1 cellular context compared by ENCODE assay signal in genomic region chr22:46430961-46431838, GRCh38.
TF ChIP-seq lines count a peak whose summit lies in the region.

No MANE protein-coding gene starts in this region.

TF ChIP-seq in HepG2, 621 proteins besides CTCF, POLR2A, EP300 and RAD21 (continued from another document and continues in another):
- TF ChIP-seq, protein P1, sequence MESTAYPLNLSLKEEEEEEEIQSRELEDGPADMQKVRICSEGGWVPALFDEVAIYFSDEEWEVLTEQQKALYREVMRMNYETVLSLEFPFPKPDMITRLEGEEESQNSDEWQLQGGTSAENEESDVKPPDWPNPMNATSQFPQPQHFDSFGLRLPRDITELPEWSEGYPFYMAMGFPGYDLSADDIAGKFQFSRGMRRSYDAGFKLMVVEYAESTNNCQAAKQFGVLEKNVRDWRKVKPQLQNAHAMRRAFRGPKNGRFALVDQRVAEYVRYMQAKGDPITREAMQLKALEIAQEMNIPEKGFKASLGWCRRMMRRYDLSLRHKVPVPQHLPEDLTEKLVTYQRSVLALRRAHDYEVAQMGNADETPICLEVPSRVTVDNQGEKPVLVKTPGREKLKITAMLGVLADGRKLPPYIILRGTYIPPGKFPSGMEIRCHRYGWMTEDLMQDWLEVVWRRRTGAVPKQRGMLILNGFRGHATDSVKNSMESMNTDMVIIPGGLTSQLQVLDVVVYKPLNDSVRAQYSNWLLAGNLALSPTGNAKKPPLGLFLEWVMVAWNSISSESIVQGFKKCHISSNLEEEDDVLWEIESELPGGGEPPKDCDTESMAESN (CRISPR knock-in tag; conservative IDR thresholded peaks at IDR 0.05): peak; percentile 55; the same call in 1 of the 2 replicates
- no peak for TF ChIP-seq ZNF383 (CRISPR knock-in tag; IDR thresholded peaks at IDR 0.05; ENCODE audit: borderline replicate concordance)
- no peak for TF ChIP-seq ARNT (IDR thresholded peaks at IDR 0.05)
- peak; percentile 62; the same call in 1 of the 2 replicates for TF ChIP-seq ZNF350 (CRISPR knock-in tag; IDR thresholded peaks at IDR 0.05; ENCODE audit: borderline replicate concordance, low read depth)
- TF ChIP-seq ISL2 (CRISPR knock-in tag; IDR thresholded peaks at IDR 0.05): 0 out of 2 replicates have a peak, but pooled peaks have one; percentile 34
- no peak for TF ChIP-seq BCLAF1 (IDR thresholded peaks at IDR 0.05)
- TF ChIP-seq SIX4 (CRISPR knock-in tag; IDR thresholded peaks at IDR 0.05): peak; percentile 82
- 0 out of 2 replicates have a peak, but pooled peaks have one; percentile 60 for TF ChIP-seq WIZ (CRISPR knock-in tag; IDR thresholded peaks at IDR 0.05)
- TF ChIP-seq ZNF367 (CRISPR knock-in tag; IDR thresholded peaks at IDR 0.05; ENCODE audit: borderline replicate concordance): no peak
- TF ChIP-seq GRHL1 (CRISPR knock-in tag; conservative IDR thresholded peaks at IDR 0.05): no peak
- TF ChIP-seq POLR2AphosphoS5 (IDR thresholded peaks at IDR 0.05; ENCODE audit: low read depth, low read length): peak; percentile 73
- peak; percentile 81; the same call in 1 of the 2 replicates for TF ChIP-seq RXRB (CRISPR knock-in tag; IDR thresholded peaks at IDR 0.05; ENCODE audit: borderline replicate concordance)
- TF ChIP-seq ZNF225 (CRISPR knock-in tag; IDR thresholded peaks at IDR 0.05): no peak
- peak; percentile 64; the same call in 1 of the 2 replicates for TF ChIP-seq DMAP1 (CRISPR knock-in tag; IDR thresholded peaks at IDR 0.05)
- peak; percentile 67 for TF ChIP-seq SPEN (CRISPR knock-in tag; IDR thresholded peaks at IDR 0.05; ENCODE audit: low read depth)
- TF ChIP-seq, protein P2, sequence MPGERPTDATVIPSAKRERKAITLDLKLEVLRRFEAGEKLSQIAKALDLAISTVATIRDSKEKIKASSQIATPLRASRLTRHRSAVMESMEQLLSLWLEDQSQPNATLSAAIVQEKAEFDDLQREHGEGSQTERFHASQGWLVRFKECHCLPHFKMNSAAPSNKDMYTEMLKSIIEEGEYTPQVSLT (CRISPR knock-in tag; IDR thresholded peaks at IDR 0.05; ENCODE audit: borderline replicate concordance, low read depth): no peak
- TF ChIP-seq ZNF687 (CRISPR knock-in tag; IDR thresholded peaks at IDR 0.05): peak; percentile 95
- TF ChIP-seq ZKSCAN8 (CRISPR knock-in tag; IDR thresholded peaks at IDR 0.05; ENCODE audit: borderline replicate concordance): 0 out of 2 replicates have a peak, but pooled peaks have one; percentile 66
- peak; percentile 79; the same call in 1 of the 2 replicates for TF ChIP-seq MYC (CRISPR knock-in tag; IDR thresholded peaks at IDR 0.05; ENCODE audit: borderline replicate concordance)
- TF ChIP-seq ZNF749 (CRISPR knock-in tag; IDR thresholded peaks at IDR 0.05; ENCODE audit: borderline replicate concordance): no peak; the same call in 1 of the 2 replicates
- TF ChIP-seq DNMT3B (CRISPR knock-in tag; conservative IDR thresholded peaks at IDR 0.05): 0 out of 2 replicates have a peak, but pooled peaks have one; percentile 42
- TF ChIP-seq SOX6 (IDR thresholded peaks at IDR 0.05): no peak
- peak; percentile 78 for TF ChIP-seq SOX6 (CRISPR knock-in tag; IDR thresholded peaks at IDR 0.05)
- peak; percentile 58 for TF ChIP-seq RXRA (CRISPR knock-in tag; IDR thresholded peaks at IDR 0.05)
- no peak for TF ChIP-seq ZBTB8A (CRISPR knock-in tag; IDR thresholded peaks at IDR 0.05; ENCODE audit: borderline replicate concordance, low read depth)
- no peak for TF ChIP-seq ELF4 (CRISPR knock-in tag; IDR thresholded peaks at IDR 0.05; ENCODE audit: borderline replicate concordance)
- TF ChIP-seq ELF3 (CRISPR knock-in tag; IDR thresholded peaks at IDR 0.05): peak; percentile 93
- TF ChIP-seq KDM2A (CRISPR knock-in tag; IDR thresholded peaks at IDR 0.05; ENCODE audit: borderline replicate concordance, low read depth): peak; percentile 85; the same call in 1 of the 2 replicates
- no peak for TF ChIP-seq ZC3H4 (CRISPR knock-in tag; IDR thresholded peaks at IDR 0.05; ENCODE audit: borderline replicate concordance)
- TF ChIP-seq ZNF7 (CRISPR knock-in tag; IDR thresholded peaks at IDR 0.05): no peak
- no peak; the same call in 1 of the 2 replicates for TF ChIP-seq KLF6 (CRISPR knock-in tag; IDR thresholded peaks at IDR 0.05)
- TF ChIP-seq FOXO1 (CRISPR knock-in tag; IDR thresholded peaks at IDR 0.05): peak; percentile 76
- TF ChIP-seq PPARG (CRISPR knock-in tag; conservative IDR thresholded peaks at IDR 0.05): peak; percentile 81
- TF ChIP-seq THYN1 (CRISPR knock-in tag; IDR thresholded peaks at IDR 0.05; ENCODE audit: borderline replicate concordance, low read depth): no peak
- peak; percentile 88 for TF ChIP-seq UBTF (CRISPR knock-in tag; IDR thresholded peaks at IDR 0.05)
- 0 out of 2 replicates have a peak, but pooled peaks have one; percentile 18 for TF ChIP-seq CBX5 (CRISPR knock-in tag; IDR thresholded peaks at IDR 0.05; ENCODE audit: borderline replicate concordance)
- peak; percentile 75 for TF ChIP-seq SAP130 (CRISPR knock-in tag; IDR thresholded peaks at IDR 0.05; ENCODE audit: low read depth)
- TF ChIP-seq FOXA1 (IDR thresholded peaks at IDR 0.05): no peak
- peak; percentile 48 for TF ChIP-seq FOXA1 (CRISPR knock-in tag; IDR thresholded peaks at IDR 0.05)
- 0 out of 2 replicates have a peak, but pooled peaks have one; percentile 17 for TF ChIP-seq SOX13 (IDR thresholded peaks at IDR 0.05)
- TF ChIP-seq SOX13 (CRISPR knock-in tag; conservative IDR thresholded peaks at IDR 0.05 in 1 of 2, IDR thresholded peaks at IDR 0.05 in 1 of 2): peak in 1 of 2 experiments; percentile 71; a peak in 2 of 4 replicates
- no peak for TF ChIP-seq SRY (CRISPR knock-in tag; IDR thresholded peaks at IDR 0.05)
- TF ChIP-seq ZNF556 (CRISPR knock-in tag; IDR thresholded peaks at IDR 0.05; ENCODE audit: borderline replicate concordance): peak; percentile 75; the same call in 1 of the 2 replicates
- TF ChIP-seq, protein P3, sequence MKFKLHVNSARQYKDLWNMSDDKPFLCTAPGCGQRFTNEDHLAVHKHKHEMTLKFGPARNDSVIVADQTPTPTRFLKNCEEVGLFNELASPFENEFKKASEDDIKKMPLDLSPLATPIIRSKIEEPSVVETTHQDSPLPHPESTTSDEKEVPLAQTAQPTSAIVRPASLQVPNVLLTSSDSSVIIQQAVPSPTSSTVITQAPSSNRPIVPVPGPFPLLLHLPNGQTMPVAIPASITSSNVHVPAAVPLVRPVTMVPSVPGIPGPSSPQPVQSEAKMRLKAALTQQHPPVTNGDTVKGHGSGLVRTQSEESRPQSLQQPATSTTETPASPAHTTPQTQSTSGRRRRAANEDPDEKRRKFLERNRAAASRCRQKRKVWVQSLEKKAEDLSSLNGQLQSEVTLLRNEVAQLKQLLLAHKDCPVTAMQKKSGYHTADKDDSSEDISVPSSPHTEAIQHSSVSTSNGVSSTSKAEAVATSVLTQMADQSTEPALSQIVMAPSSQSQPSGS (CRISPR knock-in tag; IDR thresholded peaks at IDR 0.05): peak; percentile 74
- peak; percentile 88 for TF ChIP-seq GATAD2A (CRISPR knock-in tag; IDR thresholded peaks at IDR 0.05)
- 0 out of 2 replicates have a peak, but pooled peaks have one; percentile 30 for TF ChIP-seq CBFB (CRISPR knock-in tag; IDR thresholded peaks at IDR 0.05)
- no peak for TF ChIP-seq RFX5 (IDR thresholded peaks at IDR 0.05; ENCODE audit: low read depth, low read length)
- TF ChIP-seq IRF2 (CRISPR knock-in tag; IDR thresholded peaks at IDR 0.05): peak; percentile 54; the same call in 1 of the 2 replicates
- TF ChIP-seq ZBTB38 (CRISPR knock-in tag; IDR thresholded peaks at IDR 0.05): peak; percentile 71
- peak; percentile 72; the same call in 1 of the 2 replicates for TF ChIP-seq KDM5B (CRISPR knock-in tag; IDR thresholded peaks at IDR 0.05; ENCODE audit: borderline replicate concordance)
- TF ChIP-seq ZFP1 (CRISPR knock-in tag; IDR thresholded peaks at IDR 0.05): 0 out of 2 replicates have a peak, but pooled peaks have one; percentile 30
- TF ChIP-seq, protein P4, sequence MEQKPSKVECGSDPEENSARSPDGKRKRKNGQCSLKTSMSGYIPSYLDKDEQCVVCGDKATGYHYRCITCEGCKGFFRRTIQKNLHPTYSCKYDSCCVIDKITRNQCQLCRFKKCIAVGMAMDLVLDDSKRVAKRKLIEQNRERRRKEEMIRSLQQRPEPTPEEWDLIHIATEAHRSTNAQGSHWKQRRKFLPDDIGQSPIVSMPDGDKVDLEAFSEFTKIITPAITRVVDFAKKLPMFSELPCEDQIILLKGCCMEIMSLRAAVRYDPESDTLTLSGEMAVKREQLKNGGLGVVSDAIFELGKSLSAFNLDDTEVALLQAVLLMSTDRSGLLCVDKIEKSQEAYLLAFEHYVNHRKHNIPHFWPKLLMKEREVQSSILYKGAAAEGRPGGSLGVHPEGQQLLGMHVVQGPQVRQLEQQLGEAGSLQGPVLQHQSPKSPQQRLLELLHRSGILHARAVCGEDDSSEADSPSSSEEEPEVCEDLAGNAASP (CRISPR knock-in tag; IDR thresholded peaks at IDR 0.05; ENCODE audit: borderline replicate concordance): peak; percentile 53; the same call in 1 of the 2 replicates
- no peak; the same call in 1 of the 2 replicates for TF ChIP-seq MXD4 (CRISPR knock-in tag; IDR thresholded peaks at IDR 0.05)
- TF ChIP-seq ASH2L (IDR thresholded peaks at IDR 0.05; ENCODE audit: insufficient read length, low read depth, low read length): peak; percentile 67
- TF ChIP-seq ZNF557 (CRISPR knock-in tag; IDR thresholded peaks at IDR 0.05): no peak
